In the genomic region with DNA sequence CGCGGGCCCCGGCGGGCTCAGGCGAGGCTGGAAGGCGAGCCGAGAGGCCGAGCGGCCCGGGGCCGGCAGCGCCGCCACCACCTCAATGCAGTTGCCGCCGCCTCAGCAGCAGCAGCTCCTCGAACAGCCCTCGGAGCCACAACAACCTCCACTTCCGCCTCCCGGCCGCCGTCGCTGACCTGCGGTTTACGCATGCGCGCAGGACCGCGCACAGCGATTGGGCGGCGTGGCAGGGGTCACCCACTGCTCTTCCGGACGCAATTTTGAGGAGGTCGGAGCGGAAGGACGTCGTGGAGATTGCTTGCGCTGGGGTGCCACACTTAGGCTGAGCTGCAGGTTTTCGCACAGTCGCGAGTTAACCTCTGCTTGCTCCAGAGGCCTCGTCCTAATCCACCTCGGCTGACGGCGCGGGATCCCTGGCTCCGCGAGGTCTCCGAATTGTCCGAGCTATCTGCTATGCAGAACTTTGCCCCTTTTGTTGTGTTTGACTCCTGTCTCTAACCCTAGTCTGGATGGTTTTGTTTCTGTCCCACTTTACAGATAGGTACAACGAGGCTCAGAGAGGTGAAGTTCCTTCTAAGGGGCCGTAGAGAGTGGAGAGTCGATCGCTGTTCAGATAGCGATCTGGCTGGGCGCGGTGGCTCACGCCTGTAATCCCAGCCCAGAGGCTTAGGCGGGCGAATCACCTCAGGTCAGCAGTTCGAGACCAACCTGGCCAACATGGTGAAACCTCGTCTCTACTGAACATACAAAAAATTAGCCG, we compare ENCODE assay signal across 8 cellular contexts. TPM values are rescaled to one million over a fixed set of nuclear protein-coding genes. Genes with fewer than 3 reads are reported as not detected.
DNase-seq lines count a peak whose midpoint lies in the region; FAIRE-seq and TF ChIP-seq lines count a peak whose summit lies in the region.

A gene (plus strand): TSS at position 243 of the 763 bp plus-strand sequence. CDS start 6,657 bp downstream, outside the sequence.
A gene with protein sequence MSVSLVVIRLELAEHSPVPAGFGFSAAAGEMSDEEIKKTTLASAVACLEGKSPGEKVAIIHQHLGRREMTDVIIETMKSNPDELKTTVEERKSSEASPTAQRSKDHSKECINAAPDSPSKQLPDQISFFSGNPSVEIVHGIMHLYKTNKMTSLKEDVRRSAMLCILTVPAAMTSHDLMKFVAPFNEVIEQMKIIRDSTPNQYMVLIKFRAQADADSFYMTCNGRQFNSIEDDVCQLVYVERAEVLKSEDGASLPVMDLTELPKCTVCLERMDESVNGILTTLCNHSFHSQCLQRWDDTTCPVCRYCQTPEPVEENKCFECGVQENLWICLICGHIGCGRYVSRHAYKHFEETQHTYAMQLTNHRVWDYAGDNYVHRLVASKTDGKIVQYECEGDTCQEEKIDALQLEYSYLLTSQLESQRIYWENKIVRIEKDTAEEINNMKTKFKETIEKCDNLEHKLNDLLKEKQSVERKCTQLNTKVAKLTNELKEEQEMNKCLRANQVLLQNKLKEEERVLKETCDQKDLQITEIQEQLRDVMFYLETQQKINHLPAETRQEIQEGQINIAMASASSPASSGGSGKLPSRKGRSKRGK (minus strand): TSS at position 146 of the 763 bp plus-strand sequence. CDS start 164 bp downstream, outside the sequence.

- DNase-seq in GM04504 (ENCODE audit: low read depth) (peak; percentile 87), HFFc6 (peak; percentile 93), NB4 (ENCODE audit: low read depth) (peak; percentile 99), SK-N-DZ (ENCODE audit: low spot score) (peak; percentile 94), frontal cortex (ENCODE audit: low spot score in 2 of 2) (peak; percentile 91), neuronal stem cell (ENCODE audit: low spot score) (peak; percentile 92)
- DNase-seq in activated naive CD4-positive, alpha-beta T cell treated with anti-CD3 and anti-CD28 coated beads for 36 hours, result peak; percentile 94

- no peak within 1 kb of the TSS for H2BK12ac ChIP-seq in neuronal stem cell (ENCODE audit: low read length)

- no peak within 1 kb of the TSS for H2BK15ac ChIP-seq in neuronal stem cell (ENCODE audit: low read length)

- H2BK5ac ChIP-seq in neuronal stem cell (ENCODE audit: low read length), result no peak within 1 kb of the TSS

- H3K36me3 ChIP-seq in neuronal stem cell (replicated peaks in 1 of 2; ENCODE audit: control insufficient read depth in 2 of 2, insufficient read depth in 2 of 2, low read length in 2 of 2), result peaks cover 9 to 31% of the 10 kb centered on the region in 2 donors
- peaks cover 11 to 21% (median 17%) of the 10 kb centered on the region in 5 donors for H3K36me3 ChIP-seq in subcutaneous abdominal adipose tissue (ENCODE audit: control insufficient read depth in 5 of 5, insufficient read depth in 5 of 5, low read length in 5 of 5)

- CTCF ChIA-PET in activated naive CD4-positive, alpha-beta T cell treated with anti-CD3 and anti-CD28 coated beads for 36 hours (lab: Charles Lee), result interaction anchor here (0.8 to 2.4 kb wide), 3 partner anchors 99 to 158 kb away, joined by 4 to 7 read pairs (median 4); no protein-coding TSS in a partner anchor

- no peak for FAIRE-seq in frontal cortex (lab: Jason Lieb, UNC)

- H3K18ac ChIP-seq in neuronal stem cell (ENCODE audit: low read length), result peak within 1 kb of the TSS; percentile 88

- H3K27me3 ChIP-seq in neuronal stem cell (ENCODE audit: control insufficient read depth in 3 of 3, insufficient read depth in 3 of 3, low read depth in 1 of 3, low read length in 3 of 3) (no peaks in the 10 kb centered on the region), subcutaneous abdominal adipose tissue (ENCODE audit: control insufficient read depth in 5 of 5, insufficient read depth in 4 of 5, low read length in 5 of 5) (no peaks in the 10 kb centered on the region)

- peaks cover 10% of the 10 kb centered on the region for H3K79me1 ChIP-seq in neuronal stem cell (ENCODE audit: low read depth, low read length)

- no peaks in the 10 kb centered on the region for H3K27me3 Mint-ChIP-seq in HFFc6 (ENCODE audit: insufficient read depth)
- H3K27me3 Mint-ChIP-seq in activated naive CD4-positive, alpha-beta T cell treated with anti-CD3 and anti-CD28 coated beads for 36 hours (ENCODE audit: low read depth), result no peaks in the 10 kb centered on the region

- H3K4me1 Mint-ChIP-seq in HFFc6 (ENCODE audit: low read depth), result peaks cover 30% of the 10 kb centered on the region
- peaks cover 33% of the 10 kb centered on the region for H3K4me1 Mint-ChIP-seq in activated naive CD4-positive, alpha-beta T cell treated with anti-CD3 and anti-CD28 coated beads for 36 hours (ENCODE audit: low read depth)

- H3K9me3 ChIP-seq in neuronal stem cell (replicated peaks in 1 of 2; ENCODE audit: control insufficient read depth in 2 of 2, insufficient read depth in 1 of 2, low read depth in 1 of 2, low read length in 2 of 2), result no peaks in the 10 kb centered on the region
- H3K9me3 ChIP-seq in subcutaneous abdominal adipose tissue (ENCODE audit: control insufficient read depth in 5 of 5, low read length in 5 of 5), result no peaks in the 10 kb centered on the region

- H3K27ac ChIP-seq in neuronal stem cell (replicated peaks; ENCODE audit: low read length), result peak within 1 kb of the TSS; percentile 40
- H3K27ac ChIP-seq in subcutaneous abdominal adipose tissue (ENCODE audit: low read depth, low read length), result peak within 1 kb of the TSS; percentile 89

- H3K14ac ChIP-seq in neuronal stem cell (ENCODE audit: low read length), result no peak within 1 kb of the TSS

- TF ChIP-seq POLR2A in NB4 (IDR thresholded peaks at IDR 0.05; ENCODE audit: extremely low read depth, insufficient read length), result peak; percentile 99

- H3K23ac ChIP-seq in neuronal stem cell (ENCODE audit: low read depth, low read length, poor library complexity), result peak within 1 kb of the TSS; percentile 25

- peak within 1 kb of the TSS; percentile 99 for H3K4me3 Mint-ChIP-seq in HFFc6
- H3K4me3 Mint-ChIP-seq in activated naive CD4-positive, alpha-beta T cell treated with anti-CD3 and anti-CD28 coated beads for 36 hours, result peak within 1 kb of the TSS; percentile 91

- peaks cover 4% of the 10 kb centered on the region for H3K36me3 Mint-ChIP-seq in HFFc6 (ENCODE audit: low read depth)
- H3K36me3 Mint-ChIP-seq in activated naive CD4-positive, alpha-beta T cell treated with anti-CD3 and anti-CD28 coated beads for 36 hours (ENCODE audit: low read depth), result peaks cover 16% of the 10 kb centered on the region

- no peak within 1 kb of the TSS for H4K91ac ChIP-seq in neuronal stem cell (ENCODE audit: low read depth, low read length, poor library complexity)

- intact Hi-C loops in activated naive CD4-positive, alpha-beta T cell treated with anti-CD3 and anti-CD28 coated beads for 36 hours (cut with micrococcal nuclease), result loop anchor here (1.0 to 10.0 kb wide), 7 partner anchors 89 to 329 kb away; a partner anchor contains a TSS

- peak within 1 kb of the TSS; percentile 85 for H3K9ac ChIP-seq in neuronal stem cell (ENCODE audit: low read depth, low read length, poor library complexity)
- peak within 1 kb of the TSS; percentile 93 to 100 (median 95) for H3K9ac ChIP-seq in subcutaneous abdominal adipose tissue (ENCODE audit: low read length in 5 of 5)

- no peak within 1 kb of the TSS for H2BK120ac ChIP-seq in neuronal stem cell (ENCODE audit: low read depth, low read length)

- no peak within 1 kb of the TSS for H4K8ac ChIP-seq in neuronal stem cell (ENCODE audit: low read depth, low read length)

- peak within 1 kb of the TSS; percentile 83 for H2AK5ac ChIP-seq in neuronal stem cell (ENCODE audit: low read depth, low read length)

- peak within 1 kb of the TSS; percentile 93 for H3K27ac Mint-ChIP-seq in HFFc6
- H3K27ac Mint-ChIP-seq in activated naive CD4-positive, alpha-beta T cell treated with anti-CD3 and anti-CD28 coated beads for 36 hours, result peak within 1 kb of the TSS; percentile 86

- H2AFZ ChIP-seq in neuronal stem cell (ENCODE audit: low read length), result peak within 1 kb of the TSS; percentile 84

- H3K4ac ChIP-seq in neuronal stem cell (ENCODE audit: low read length), result no peak within 1 kb of the TSS

- peak within 1 kb of the TSS; percentile 83 for H3K4me2 ChIP-seq in neuronal stem cell (ENCODE audit: insufficient read depth, low read length, poor library complexity, severe bottlenecking)

- H3K4me1 ChIP-seq in neuronal stem cell (ENCODE audit: control insufficient read depth in 2 of 2, insufficient read depth in 1 of 2, low read depth in 1 of 2, low read length in 2 of 2), result peaks cover 6 to 7% of the 10 kb centered on the region in 2 donors
- H3K4me1 ChIP-seq in subcutaneous abdominal adipose tissue (ENCODE audit: control insufficient read depth in 5 of 5, insufficient read depth in 5 of 5, low read length in 5 of 5), result peaks cover 12 to 32% (median 29%) of the 10 kb centered on the region in 5 donors

- no peaks in the 10 kb centered on the region for H3K9me3 Mint-ChIP-seq in HFFc6
- H3K9me3 Mint-ChIP-seq in activated naive CD4-positive, alpha-beta T cell treated with anti-CD3 and anti-CD28 coated beads for 36 hours, result no peaks in the 10 kb centered on the region

- peak within 1 kb of the TSS; percentile 96 for H3K4me3 ChIP-seq in NB4 (ENCODE audit: low read depth, low read length)
- H3K4me3 ChIP-seq in neuronal stem cell (ENCODE audit: low read length in 2 of 2), result peak within 1 kb of the TSS; percentile 74 to 92
- peak within 1 kb of the TSS; percentile 81 to 99 (median 96) for H3K4me3 ChIP-seq in subcutaneous abdominal adipose tissue (ENCODE audit: low read depth in 1 of 5, low read length in 5 of 5)

- no CpG with 5 or more reads among the region's 63 CpGs for WGBS in neuronal stem cell (ENCODE audit: extremely low coverage in 2 of 2, insufficient read length in 2 of 2, insufficient replicate concordance in 1 of 2), 2 donors

- TF ChIP-seq CTCF in HFFc6 (IDR thresholded peaks at IDR 0.05) (no peak), NB4 (IDR thresholded peaks at IDR 0.05; ENCODE audit: low read depth, low read length) (no peak)

RNA-seq across cellular contexts. Expression of the first gene that starts in this region (rescaled TPM):
- total RNA-seq in HFFc6 (2021; fragmentation: NEBNext Ultra II Directional; extraction: Animal tissue kit (Norgen Biotek cat#: 25700)), result 10 to 100 TPM; 12.8 to 18.4 (median 17.8) TPM
- 17.5 and 21.2 TPM in 2 replicates for polyA plus RNA-seq in SK-N-DZ (2014; cell fraction: cytosol; rRNA removed)
- 60.5 and 112 TPM in 2 replicates for polyA plus RNA-seq in SK-N-DZ (2014; cell fraction: nucleus; rRNA removed)
- 10 to 100 TPM; 19.0 to 21.7 TPM for total RNA-seq in activated naive CD4-positive, alpha-beta T cell treated with anti-CD3 and anti-CD28 coated beads for 36 hours
- 12.6 TPM for total RNA-seq in frontal cortex
- polyA plus RNA-seq in neuronal stem cell (2013, experiment 1 of 2), result 16.1 TPM
- 15.2 TPM for polyA plus RNA-seq in neuronal stem cell (2013, experiment 2 of 2)

RNA-seq across cellular contexts. Expression of the second gene that starts in this region (rescaled TPM):
- 10 to 100 TPM; 15.0 to 19.5 (median 17.8) TPM for total RNA-seq in HFFc6 (2021; fragmentation: NEBNext Ultra II Directional; extraction: Animal tissue kit (Norgen Biotek cat#: 25700))
- polyA plus RNA-seq in SK-N-DZ (2014; cell fraction: cytosol; rRNA removed), result 20.8 and 25.7 TPM in 2 replicates
- 12.8 and 14.5 TPM in 2 replicates for polyA plus RNA-seq in SK-N-DZ (2014; cell fraction: nucleus; rRNA removed)
- total RNA-seq in activated naive CD4-positive, alpha-beta T cell treated with anti-CD3 and anti-CD28 coated beads for 36 hours, result 10 to 100 TPM; 14.7 to 16.9 TPM
- total RNA-seq in frontal cortex, result 32.2 TPM
- polyA plus RNA-seq in neuronal stem cell (2013, experiment 1 of 2), result 13.7 TPM
- polyA plus RNA-seq in neuronal stem cell (2013, experiment 2 of 2), result 13.7 TPM

Comparison
In these comparisons a context has a peak if more than half of its experiments do, and no peak if none do; other contexts are left out.
1. Peak in every context shown above with its lines: DNase-seq, H3K4me3 ChIP-seq and H3K27ac ChIP-seq.